In the genomic region with DNA sequence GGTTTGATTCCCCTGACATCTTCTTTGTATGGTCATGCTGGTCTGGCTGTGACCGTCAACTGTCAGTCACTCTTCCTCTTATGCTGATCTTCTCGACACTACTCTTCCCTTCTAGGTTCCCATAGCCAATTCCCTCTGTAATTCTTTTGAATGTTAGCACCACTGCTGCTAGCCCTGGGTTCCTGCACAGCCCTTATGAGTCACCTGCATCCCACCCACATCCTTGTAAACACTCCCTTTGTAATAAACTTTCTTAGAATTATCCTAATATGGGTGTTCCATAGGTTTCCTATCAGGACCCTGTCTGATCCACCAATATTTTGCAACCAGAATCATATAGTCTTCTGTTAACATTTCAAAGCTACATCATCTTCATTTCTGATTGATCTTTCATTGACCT, we compare ENCODE assay signal across 18 cellular contexts. TPM values are rescaled to one million over a fixed set of nuclear protein-coding genes. Genes with fewer than 3 reads are reported as not detected.
A peak's percentile ranks its signal among the peaks of the same experiment; 100 is the strongest.
DNase-seq lines count a peak whose midpoint lies in the region; ATAC-seq and TF ChIP-seq lines count a peak whose summit lies in the region.
"Had no signal": no experiment of that assay in that cellular context is flagged by ENCODE, and none has a peak within 500 bp of the region (broad histone marks: within the 10 kb centered on the region; RNA-seq: fewer than 3 reads in every experiment).

No MANE protein-coding gene starts in this region.

- H3K14ac ChIP-seq in H9 (ENCODE audit: insufficient read depth, low read length): no peak overlapping the region

- no peak overlapping the region for H3K4me3 ChIP-seq in fibroblast of lung (replicated peaks in 1 of 4; ENCODE audit: control extremely low read depth in 1 of 4, insufficient read depth in 1 of 4, low read depth in 3 of 4, low read length in 4 of 4)

- no CpG with 5 or more reads among the region's 2 CpGs for WGBS in H9 (ENCODE audit: extremely low coverage, insufficient read length, low lambda C conversion rate)

- H3K79me2 ChIP-seq in H9 (ENCODE audit: insufficient read depth, low read length) (no peaks in the 10 kb centered on the region), fibroblast of lung (ENCODE audit: control insufficient read depth, insufficient read depth, low read length) (no peaks in the 10 kb centered on the region)

- no peak overlapping the region for H2AFZ ChIP-seq in H9 (ENCODE audit: low read length)
- no peak overlapping the region for H2AFZ ChIP-seq in fibroblast of lung (ENCODE audit: low read length)

- no peak overlapping the region for H3K9ac ChIP-seq in H9 (ENCODE audit: extremely low read depth, insufficient read length, low read length)
- no peak overlapping the region for H3K9ac ChIP-seq in fibroblast of lung (ENCODE audit: insufficient read depth, low read length)

- no peak overlapping the region for H3T11ph ChIP-seq in H9 (ENCODE audit: low read length)

- H4K5ac ChIP-seq in H9 (ENCODE audit: insufficient read length, low read depth, low read length): no peak overlapping the region

- H3K4me3 Mint-ChIP-seq in H9: no peak overlapping the region
- H3K4me3 Mint-ChIP-seq: CD4-positive, CD25-positive, alpha-beta regulatory T cell; HFFc6 had no signal

- H2BK15ac ChIP-seq in H9 (ENCODE audit: low read depth, low read length): no peak overlapping the region

- no peak overlapping the region for H4K91ac ChIP-seq in H9 (ENCODE audit: insufficient read length, low read depth, low read length)

- H2BK12ac ChIP-seq in H9 (ENCODE audit: insufficient read length, low read depth, low read length): no peak overlapping the region

- no peaks in the 10 kb centered on the region for H3K36me3 Mint-ChIP-seq in H9 (ENCODE audit: insufficient read depth in 1 of 3, low read depth in 3 of 3)

- no peak overlapping the region for H3K56ac ChIP-seq in H9 (ENCODE audit: insufficient read length, low read depth, low read length)

- H3K27ac ChIP-seq in H9 (ENCODE audit: insufficient read length, low read depth, low read length): no peak overlapping the region
- no peak overlapping the region for H3K27ac ChIP-seq in fibroblast of lung (ENCODE audit: insufficient read depth, low read length)

- H3K4me2 ChIP-seq in H9 (ENCODE audit: insufficient read depth, insufficient read length, low read length) (no peak overlapping the region), fibroblast of lung (ENCODE audit: extremely low read depth, insufficient read depth, low read length) (no peak overlapping the region)

- H3K4me1 ChIP-seq in H9 (ENCODE audit: insufficient read depth, low read length): no peaks in the 10 kb centered on the region; the same call in 1 of the 2 replicates
- peaks cover 3% of the 10 kb centered on the region for H3K4me1 ChIP-seq in fibroblast of lung (ENCODE audit: control insufficient read depth, extremely low read depth, insufficient read depth, low read length)
- H3K4me1 ChIP-seq: BE2C had no signal

- H3K18ac ChIP-seq in H9 (ENCODE audit: insufficient read length, low read depth, low read length): no peak overlapping the region

- H3K79me1 ChIP-seq in H9 (ENCODE audit: insufficient read depth, low read depth, low read length, poor library complexity, severe bottlenecking): no peaks in the 10 kb centered on the region

- no peaks in the 10 kb centered on the region for H3K9me3 ChIP-seq in H9 (ENCODE audit: control insufficient read depth, low read depth, low read length)
- H3K9me3 ChIP-seq in fibroblast of lung (ENCODE audit: control insufficient read depth, insufficient read depth, low read depth, low read length): no peaks in the 10 kb centered on the region
- H3K9me3 ChIP-seq: BE2C had no signal

- H2BK120ac ChIP-seq in H9 (ENCODE audit: low read depth, low read length, poor library complexity, severe bottlenecking): no peak overlapping the region

- H2BK5ac ChIP-seq in H9 (ENCODE audit: insufficient read length, low read length): no peak overlapping the region

- no peak for TF ChIP-seq CTCF in H9 (conservative IDR thresholded peaks at IDR 0.05)
- no peak for TF ChIP-seq CTCF in fibroblast of lung (conservative IDR thresholded peaks at IDR 0.05 in 1 of 2, IDR thresholded peaks at IDR 0.05 in 1 of 2; ENCODE audit: low read depth in 1 of 2, low read length in 2 of 2)

- H3K23ac ChIP-seq in H9 (ENCODE audit: insufficient read length, low read depth, low read length): no peak overlapping the region

- no peak overlapping the region for H3K27ac Mint-ChIP-seq in H9
- H3K27ac Mint-ChIP-seq: CD4-positive, CD25-positive, alpha-beta regulatory T cell; HFFc6 had no signal

- peak; percentile 51 for DNase-seq in Daoy (ENCODE audit: low read depth)
- DNase-seq in H9: no peak
- peak; percentile 42 for DNase-seq in RPMI7951 (ENCODE audit: low read depth)
- peak; percentile 46 to 51 for DNase-seq in fibroblast of lung (ENCODE audit: low read depth in 2 of 2)
- no peak for DNase-seq in RKO (ENCODE audit: low spot score)
- DNase-seq in NCI-H1105 treated with DMSO at 0.1 percent for 48 hours (lab: John Stamatoyannopoulos, UW): no peak
- no peak for DNase-seq in superior temporal gyrus (ENCODE audit: extremely low spot score)
- DNase-seq: BE2C; CD4-positive, CD25-positive, alpha-beta regulatory T cell; COR-L47; HFFc6; Kasumi-1; NCI-H187; NCI-H2107; NCI-H510A; NCI-H748 treated with DMSO at 0.1 percent for 48 hours; OCI-M1 had no signal

- H3K9me3 Mint-ChIP-seq in H9: no peaks in the 10 kb centered on the region
- H3K9me3 Mint-ChIP-seq: HFFc6 had no signal

- H4K20me1 ChIP-seq in H9 (ENCODE audit: control insufficient read depth, insufficient read depth, insufficient read length) (no peaks in the 10 kb centered on the region), fibroblast of lung (ENCODE audit: control insufficient read depth, extremely low read depth, insufficient read depth, low read length) (no peaks in the 10 kb centered on the region)

- no peak for ATAC-seq in HG03045 (IDR thresholded peaks at IDR 0.05; ENCODE audit: unreplicated experiment)

- H3K36me3 ChIP-seq in fibroblast of lung (ENCODE audit: control insufficient read depth, insufficient read depth, low read length): no peaks in the 10 kb centered on the region
- H3K36me3 ChIP-seq: BE2C had no signal

- H3K27me3 ChIP-seq in H9 (ENCODE audit: insufficient read depth, low read length) (no peaks in the 10 kb centered on the region), fibroblast of lung (ENCODE audit: control insufficient read depth, insufficient read depth, low read length) (no peaks in the 10 kb centered on the region)
- H3K27me3 ChIP-seq: BE2C had no signal

- no peaks in the 10 kb centered on the region for H3K23me2 ChIP-seq in H9 (ENCODE audit: insufficient read length, low read depth, low read length, poor library complexity, severe bottlenecking)

- peak overlapping the region; percentile 0 for H2BK20ac ChIP-seq in H9 (ENCODE audit: low read depth, low read length, poor library complexity, severe bottlenecking)

- H3K4ac ChIP-seq in H9 (ENCODE audit: low read depth, low read length): no peak overlapping the region

- no peak overlapping the region for H2AK5ac ChIP-seq in H9 (ENCODE audit: insufficient read length, low read length)

- peaks cover 9 to 10% of the 10 kb centered on the region in 2 experiments for H3K4me1 Mint-ChIP-seq in H9
- H3K4me1 Mint-ChIP-seq: CD4-positive, CD25-positive, alpha-beta regulatory T cell had no signal

- no peak overlapping the region for H4K8ac ChIP-seq in H9 (replicated peaks; ENCODE audit: insufficient read length, low read depth, low read length)

- no peaks in the 10 kb centered on the region for H3K27me3 Mint-ChIP-seq in H9 (ENCODE audit: low read depth)

RNA-seq across cellular contexts. Expression of a gene that starts 37.1 kb away (rescaled TPM):
- total RNA-seq in Daoy (2014; rRNA removed; shearing (Covaris generic)): 161 and 165 TPM in 2 replicates
- total RNA-seq in H9 (2021) (14.2 and 15.7 TPM in 2 replicates), fibroblast of lung (112 and 145 TPM in 2 replicates)
- 36.6 and 49.7 TPM in 2 replicates for total RNA-seq in RPMI7951 (2014; rRNA removed; shearing (Covaris generic))
- 22.6 and 73.7 TPM in 2 replicates for polyA plus RNA-seq in fibroblast of lung
- polyA plus RNA-seq in fibroblast of lung (2012): 39.2 and 112 TPM in 2 replicates
- 34.1 and 57.9 TPM in 2 replicates for polyA minus RNA-seq in fibroblast of lung (ENCODE audit: low replicate concordance)

RNA-seq across cellular contexts. Expression of a gene that starts 46.9 kb away (rescaled TPM):
- 5.9 and 13.0 TPM in 2 replicates for total RNA-seq in Daoy (2014; rRNA removed; shearing (Covaris generic))
- total RNA-seq in H9 (2021): 72.2 and 76.9 TPM in 2 replicates
- 8.7 and 13.1 TPM in 2 replicates for total RNA-seq in RPMI7951 (2014; rRNA removed; shearing (Covaris generic))
- 17.2 and 21.8 TPM in 2 replicates for total RNA-seq in fibroblast of lung
- 11.7 and 16.3 TPM in 2 replicates for polyA plus RNA-seq in fibroblast of lung
- polyA plus RNA-seq in fibroblast of lung (2012): 4.4 and 5.7 TPM in 2 replicates
- polyA minus RNA-seq in fibroblast of lung (ENCODE audit: low replicate concordance): 2.1 and 4.7 TPM in 2 replicates

Comparison
In these comparisons a context has a peak if more than half of its experiments do, and no peak if none do; other contexts are left out.
1. DNase-seq: peak in Daoy (single experiment), RPMI7951 (single experiment) and fibroblast of lung (2 of 2); none in H9 (single experiment), RKO (single experiment), NCI-H1105 treated with DMSO at 0.1 percent for 48 hours (single experiment) and superior temporal gyrus (single experiment).